Comparison of ENCODE assay signal across 12 cellular contexts in genomic region chr12:123614531-123614930, GRCh38. TPM values are rescaled to one million over a fixed set of nuclear protein-coding genes. Genes with fewer than 3 reads are reported as not detected.
DNase-seq lines count a peak whose midpoint lies in the region; ATAC-seq and TF ChIP-seq lines count a peak whose summit lies in the region.
"Had no signal": no experiment of that assay in that cellular context is flagged by ENCODE, and none has a peak within 500 bp of the region (broad histone marks: within the 10 kb centered on the region; RNA-seq: fewer than 3 reads in every experiment).

No MANE protein-coding gene starts in this region.

- H3K23ac ChIP-seq in IMR-90 (ENCODE audit: low read depth, low read length): no peak overlapping the region

- peak; percentile 67; the same call in 1 of the 2 replicates for ATAC-seq in IMR-90 (ENCODE audit: low read depth)

- H3K4me1 Mint-ChIP-seq in activated T-cell treated with anti-CD3 and anti-CD28 coated beads, Interleukin-2, amount 50 U/mL, for 24 hours (ENCODE audit: low read depth): peaks cover 10% of the 10 kb centered on the region
- H3K4me1 Mint-ChIP-seq: H9 had no signal

- dilution Hi-C loops in IMR-90 (cut with HindIII; ENCODE audit: low sequenced_read_pairs, unreplicated experiment): no loop called here

- no peak overlapping the region for H2AFZ ChIP-seq in IMR-90 (replicated peaks; ENCODE audit: low read length, poor library complexity)
- no peak overlapping the region for H2AFZ ChIP-seq in parathyroid adenoma

- no peak overlapping the region for H4K91ac ChIP-seq in IMR-90 (ENCODE audit: insufficient read depth, low read depth, low read length)

- H3K9ac ChIP-seq in IMR-90 (ENCODE audit: low read depth, low read length): no peak overlapping the region
- no peak overlapping the region for H3K9ac ChIP-seq in parathyroid adenoma

- H3K36me3 Mint-ChIP-seq in activated T-cell treated with anti-CD3 and anti-CD28 coated beads, Interleukin-2, amount 50 U/mL, for 24 hours (ENCODE audit: low read depth): peaks cover 97% of the 10 kb centered on the region

- H3K27ac ChIP-seq in IMR-90 (ENCODE audit: insufficient read depth, low read length): no peak overlapping the region
- H3K27ac ChIP-seq in parathyroid adenoma: peak overlapping the region; percentile 66

- H2AK9ac ChIP-seq in IMR-90 (replicated peaks; ENCODE audit: low read depth, low read length, poor library complexity): no peak overlapping the region

- H3K27me3 Mint-ChIP-seq in activated T-cell treated with anti-CD3 and anti-CD28 coated beads, Interleukin-2, amount 50 U/mL, for 24 hours: no peaks in the 10 kb centered on the region
- H3K27me3 Mint-ChIP-seq: stimulated activated naive CD8-positive, alpha-beta T cell treated with anti-CD3 and anti-CD28 coated beads, Interleukin-15, Interleukin-2, amounts not matched to agents 100 ng/mL and 50 ng/mL, for 24 hours had no signal

- no peak overlapping the region for H3K4me3 ChIP-seq in IMR-90 (ENCODE audit: insufficient read depth, low read depth, low read length)
- no peak overlapping the region for H3K4me3 ChIP-seq in parathyroid adenoma (ENCODE audit: low read depth, low read length)

- H2BK5ac ChIP-seq in IMR-90 (ENCODE audit: low read depth, low read length, poor library complexity, severe bottlenecking): no peak overlapping the region

- H3K36me3 ChIP-seq in IMR-90 (ENCODE audit: control insufficient read depth, insufficient read depth, low read length) (peaks cover 49% of the 10 kb centered on the region), parathyroid adenoma (ENCODE audit: control insufficient read depth, insufficient read depth, low read length) (no peaks in the 10 kb centered on the region)

- H4K5ac ChIP-seq in IMR-90 (ENCODE audit: low read depth, low read length): no peak overlapping the region

- no peaks in the 10 kb centered on the region; the same call in 1 of the 2 replicates for H3K9me1 ChIP-seq in IMR-90 (ENCODE audit: insufficient read depth, low read length)

- no peak for TF ChIP-seq RAD21 in IMR-90 (IDR thresholded peaks at IDR 0.05; ENCODE audit: low read length)

- H3K79me2 ChIP-seq in parathyroid adenoma: no peaks in the 10 kb centered on the region

- no peak overlapping the region for H3K14ac ChIP-seq in IMR-90 (replicated peaks; ENCODE audit: low read depth, low read length)

- no peak overlapping the region for H2BK20ac ChIP-seq in IMR-90 (ENCODE audit: low read depth, low read length)

- in situ Hi-C loops in IMR-90 (cut with MboI; ENCODE audit: low sequenced_read_pairs): loop anchor here (25.0 kb wide), 1 partner anchor 302 kb away; no protein-coding TSS in a partner anchor

- H3K27me3 ChIP-seq in IMR-90 (ENCODE audit: control insufficient read depth, insufficient read depth, low read length): no peaks in the 10 kb centered on the region
- no peaks in the 10 kb centered on the region for H3K27me3 ChIP-seq in parathyroid adenoma (ENCODE audit: control insufficient read depth, insufficient read depth, low read length)

- H4K20me1 ChIP-seq in IMR-90 (ENCODE audit: insufficient read depth, low read length): peaks cover 3% of the 10 kb centered on the region; the same call in 1 of the 2 replicates

- H3K9me3 ChIP-seq in IMR-90 (ENCODE audit: control insufficient read depth, insufficient read depth, low read length) (no peaks in the 10 kb centered on the region), parathyroid adenoma (ENCODE audit: control insufficient read depth, low read length) (no peaks in the 10 kb centered on the region)
- H3K9me3 ChIP-seq: Caco-2 had no signal

- intact Hi-C loops in IMR-90 (cut with micrococcal nuclease): no loop called here

- POLR2A ChIA-PET in IMR-90 (lab: Charles Lee; ENCODE audit: unreplicated experiment): interaction anchor here (0.6 kb wide), 1 partner anchor 11 kb away, joined by 4 read pairs; no protein-coding TSS in a partner anchor

- H3K9me3 Mint-ChIP-seq in activated T-cell treated with anti-CD3 and anti-CD28 coated beads, Interleukin-2, amount 50 U/mL, for 24 hours: no peaks in the 10 kb centered on the region
- H3K9me3 Mint-ChIP-seq: H9; stimulated activated naive CD8-positive, alpha-beta T cell treated with anti-CD3 and anti-CD28 coated beads, Interleukin-15, Interleukin-2, amounts not matched to agents 100 ng/mL and 50 ng/mL, for 24 hours had no signal

- no peak for DNase-seq in activated T-cell treated with anti-CD3 and anti-CD28 coated beads, Interleukin-2, amount 50 U/mL, for 24 hours
- no peak for DNase-seq in activated T-cell treated with anti-CD3 and anti-CD28 coated beads, Interleukin-2, amount 50 U/mL, for 48 hours
- peak; percentile 32 for DNase-seq in IMR-90
- peak; percentile 33 for DNase-seq in epidermal melanocyte (ENCODE audit: insufficient read length, low spot score)
- no peak for DNase-seq in NCI-H187 treated with DMSO at 0.1 percent for 48 hours (lab: John Stamatoyannopoulos, UW)
- no peak for DNase-seq in NCI-H2196 treated with DMSO at 0.1 percent for 48 hours (lab: John Stamatoyannopoulos, UW; ENCODE audit: unreplicated experiment)
- no peak for DNase-seq in NCI-H524 (lab: John Stamatoyannopoulos, UW)
- DNase-seq: Caco-2, H9, NCI-H187 had no signal

- no peak for TF ChIP-seq CTCF in IMR-90 (conservative IDR thresholded peaks at IDR 0.05; ENCODE audit: low read depth, low read length)
- no peak for TF ChIP-seq CTCF in parathyroid adenoma (IDR thresholded peaks at IDR 0.05)

- H3K4me2 ChIP-seq in IMR-90 (ENCODE audit: low read depth, low read length) (no peak overlapping the region), parathyroid adenoma (ENCODE audit: low read length) (no peak overlapping the region)

- no peak overlapping the region for H2AK5ac ChIP-seq in IMR-90 (ENCODE audit: low read depth, low read length)

- no peak overlapping the region for H3K18ac ChIP-seq in IMR-90 (ENCODE audit: low read depth, low read length)

- WGBS in IMR-90 (ENCODE audit: extremely low coverage in 2 of 2, insufficient read length in 1 of 2), 2 experiments: 100% methylated on average over 2 of the region's 4 CpGs; no CpG with 5 or more reads in 1 of the 2 experiments

- no peak overlapping the region for H2BK15ac ChIP-seq in IMR-90 (ENCODE audit: low read depth, low read length)

- CTCF ChIA-PET in IMR-90 (lab: Yijun Ruan, JAX): no interaction called here

- no peak overlapping the region for H3K56ac ChIP-seq in IMR-90 (ENCODE audit: extremely low read depth, insufficient read depth, low read length)

- BruUV-seq in IMR-90 (replicated peaks; lab: Mats Ljungman, UMichigan): no TSS peak

- no peak overlapping the region for H4K8ac ChIP-seq in IMR-90 (ENCODE audit: low read depth in 2 of 2, low read length in 2 of 2)

- H3K4me1 ChIP-seq in IMR-90 (ENCODE audit: control insufficient read depth, insufficient read depth, low read length) (0 out of 2 replicates have a peak, but pooled peaks cover 3% of the 10 kb centered on the region), parathyroid adenoma (peaks cover 13% of the 10 kb centered on the region)
- H3K4me1 ChIP-seq: Caco-2 had no signal

- no peak overlapping the region for H3K4me3 Mint-ChIP-seq in activated T-cell treated with anti-CD3 and anti-CD28 coated beads, Interleukin-2, amount 50 U/mL, for 24 hours
- H3K4me3 Mint-ChIP-seq: H9; stimulated activated naive CD8-positive, alpha-beta T cell treated with anti-CD3 and anti-CD28 coated beads, Interleukin-15, Interleukin-2, amounts not matched to agents 100 ng/mL and 50 ng/mL, for 24 hours had no signal

- peak overlapping the region; percentile 85 for H3K27ac Mint-ChIP-seq in activated T-cell treated with anti-CD3 and anti-CD28 coated beads, Interleukin-2, amount 50 U/mL, for 24 hours
- H3K27ac Mint-ChIP-seq: stimulated activated naive CD8-positive, alpha-beta T cell treated with anti-CD3 and anti-CD28 coated beads, Interleukin-15, Interleukin-2, amounts not matched to agents 100 ng/mL and 50 ng/mL, for 24 hours had no signal

- no peak overlapping the region for H3K4ac ChIP-seq in IMR-90 (ENCODE audit: low read depth, low read length)

- no peak overlapping the region for H2BK120ac ChIP-seq in IMR-90 (ENCODE audit: low read depth, low read length)

- peaks cover 10 to 25% of the 10 kb centered on the region in 2 experiments for H3K79me1 ChIP-seq in IMR-90 (ENCODE audit: low read depth in 1 of 2, low read length in 2 of 2)

- TF ChIP-seq POLR2A in IMR-90 (IDR thresholded peaks at IDR 0.05; ENCODE audit: low read depth, low read length): no peak

TF ChIP-seq in IMR-90, 13 proteins besides CTCF, POLR2A, EP300 and RAD21 (continues in another document):
- no peak for TF ChIP-seq CEBPB (IDR thresholded peaks at IDR 0.05; ENCODE audit: low read depth, low read length)
- no peak for TF ChIP-seq MAFK (IDR thresholded peaks at IDR 0.05; ENCODE audit: low read depth, low read length)
- no peak for TF ChIP-seq FOS (IDR thresholded peaks at IDR 0.05; ENCODE audit: low read depth, low read length)
- TF ChIP-seq CHD1 (IDR thresholded peaks at IDR 0.05; ENCODE audit: low read depth, low read length): no peak
- TF ChIP-seq SMC3 (IDR thresholded peaks at IDR 0.05; ENCODE audit: low read depth, low read length): no peak

RNA-seq across cellular contexts. Expression of gene DDX55, which starts 12.6 kb away (rescaled TPM):
- 13.3 and 14.4 TPM in 2 replicates for total RNA-seq in IMR-90 (2012; rRNA removed)
- polyA plus RNA-seq in IMR-90 (2012; rRNA removed): 15.0 and 18.7 TPM in 2 replicates
- 4.8 and 8.4 TPM in 2 replicates for polyA plus RNA-seq in IMR-90 (2012; cell fraction: cytosol; rRNA removed)
- 53.0 and 64.1 TPM in 2 replicates for polyA plus RNA-seq in IMR-90 (2012; cell fraction: nucleus; rRNA removed; ENCODE audit: low replicate concordance)

RNA-seq across cellular contexts. Expression of gene EIF2B1, which starts 19.0 kb away (rescaled TPM):
- total RNA-seq in IMR-90 (2012; rRNA removed): 33.9 and 40.5 TPM in 2 replicates
- polyA plus RNA-seq in IMR-90 (2012; rRNA removed): 39.3 and 45.9 TPM in 2 replicates
- polyA plus RNA-seq in IMR-90 (2012; cell fraction: cytosol; rRNA removed): 36.5 and 41.9 TPM in 2 replicates
- polyA plus RNA-seq in IMR-90 (2012; cell fraction: nucleus; rRNA removed; ENCODE audit: low replicate concordance): 37.3 and 78.2 TPM in 2 replicates

RNA-seq across cellular contexts. Expression of gene GTF2H3, which starts 19.1 kb away (rescaled TPM):
- 53.0 and 80.3 TPM in 2 replicates for total RNA-seq in IMR-90 (2012; rRNA removed)
- 19.9 and 22.2 TPM in 2 replicates for polyA plus RNA-seq in IMR-90 (2012; rRNA removed)
- 4.8 and 14.2 TPM in 2 replicates for polyA plus RNA-seq in IMR-90 (2012; cell fraction: cytosol; rRNA removed)
- polyA plus RNA-seq in IMR-90 (2012; cell fraction: nucleus; rRNA removed; ENCODE audit: low replicate concordance): 4.2 and 17.1 TPM in 2 replicates

RNA-seq across cellular contexts. Expression of gene TMED2, which starts 30.2 kb away (rescaled TPM):
- total RNA-seq in IMR-90 (2012; rRNA removed): 318 and 504 TPM in 2 replicates
- 132 and 154 TPM in 2 replicates for polyA plus RNA-seq in IMR-90 (2012; rRNA removed)
- 315 and 395 TPM in 2 replicates for polyA plus RNA-seq in IMR-90 (2012; cell fraction: cytosol; rRNA removed)
- 61.2 and 61.4 TPM in 2 replicates for polyA plus RNA-seq in IMR-90 (2012; cell fraction: nucleus; rRNA removed; ENCODE audit: low replicate concordance)

RNA-seq across cellular contexts. Expression of gene TCTN2, which starts 56.4 kb away (rescaled TPM):
- total RNA-seq in IMR-90 (2012; rRNA removed): 12.2 and 13.6 TPM in 2 replicates
- 8.2 and 8.4 TPM in 2 replicates for polyA plus RNA-seq in IMR-90 (2012; rRNA removed)
- polyA plus RNA-seq in IMR-90 (2012; cell fraction: cytosol; rRNA removed): 8.5 and 19.0 TPM in 2 replicates
- 4.6 and 8.9 TPM in 2 replicates for polyA plus RNA-seq in IMR-90 (2012; cell fraction: nucleus; rRNA removed; ENCODE audit: low replicate concordance)

Comparison
In these comparisons a context has a peak if more than half of its experiments do, and no peak if none do; other contexts are left out.
1. DNase-seq: peak in IMR-90 (single experiment) and epidermal melanocyte (single experiment); none in activated T-cell treated with anti-CD3 and anti-CD28 coated beads, Interleukin-2, amount 50 U/mL, for 24 hours (single experiment), activated T-cell treated with anti-CD3 and anti-CD28 coated beads, Interleukin-2, amount 50 U/mL, for 48 hours (0 of 2), NCI-H187 treated with DMSO at 0.1 percent for 48 hours (single experiment), NCI-H2196 treated with DMSO at 0.1 percent for 48 hours (single experiment) and NCI-H524 (0 of 2).